In the genomic region with DNA sequence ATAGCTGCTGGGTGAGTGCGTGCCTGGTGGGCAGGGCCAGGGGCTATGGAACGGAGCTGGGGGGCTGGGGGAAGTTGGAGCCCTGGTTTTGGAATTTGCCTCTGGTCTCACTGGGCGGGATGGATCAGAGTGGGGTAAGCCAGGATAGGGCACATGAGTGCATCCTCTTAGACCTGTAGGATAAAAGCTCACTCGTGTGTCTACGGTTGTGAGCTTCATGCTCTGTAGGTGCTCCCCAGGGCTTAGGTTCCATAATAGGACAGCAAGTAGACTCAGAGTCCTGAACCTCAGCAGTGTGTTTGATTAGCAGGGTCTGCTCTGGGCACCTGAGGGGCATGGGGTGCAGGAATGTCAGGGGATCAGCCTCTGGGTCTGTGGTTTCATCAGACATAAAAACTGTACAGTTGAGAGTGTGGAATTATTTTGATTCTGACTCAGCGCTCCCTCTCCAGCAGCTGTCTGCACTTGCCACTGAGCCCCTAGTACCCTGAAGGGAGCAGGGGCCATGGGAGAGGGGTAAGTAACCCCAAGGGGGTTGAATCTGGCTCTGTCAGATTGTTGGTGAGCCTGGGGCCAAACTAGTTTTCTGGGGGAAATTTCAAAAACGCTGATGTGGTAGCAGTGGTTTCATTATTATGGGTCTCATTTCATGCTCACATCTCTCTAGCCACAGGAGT, we compare ENCODE assay signal across 8 cellular contexts.
DNase-seq lines count a peak whose midpoint lies in the region; ATAC-seq and TF ChIP-seq lines count a peak whose summit lies in the region.

No MANE protein-coding gene starts in this region.

- H3K4me1 Mint-ChIP-seq in activated naive CD4-positive, alpha-beta T cell treated with anti-CD3 and anti-CD28 coated beads, Interleukin-2, amount 10 ng/mL, durations not matched to agents 7 days and 5 days = peaks cover 62% of the 10 kb centered on the region
- peaks cover 50% of the 10 kb centered on the region for H3K4me1 Mint-ChIP-seq in brain

- H3K27ac Mint-ChIP-seq in activated naive CD4-positive, alpha-beta T cell treated with anti-CD3 and anti-CD28 coated beads, Interleukin-2, amount 10 ng/mL, durations not matched to agents 7 days and 5 days = peak overlapping the region; percentile 39
- peak overlapping the region in 3 of 5 experiments; percentile 8 to 82 (median 55) for H3K27ac Mint-ChIP-seq in brain

- peaks cover 9% of the 10 kb centered on the region for H3K36me3 Mint-ChIP-seq in activated naive CD4-positive, alpha-beta T cell treated with anti-CD3 and anti-CD28 coated beads, Interleukin-2, amount 10 ng/mL, durations not matched to agents 7 days and 5 days
- H3K36me3 Mint-ChIP-seq in brain = peaks cover 6% of the 10 kb centered on the region

- CTCF ChIA-PET in activated naive CD4-positive, alpha-beta T cell treated with anti-CD3 and anti-CD28 coated beads, Interleukin-2, amount 10 ng/mL, durations not matched to agents 7 days and 5 days (lab: Charles Lee) = interaction anchor here (0.7 to 1.2 kb wide), 3 partner anchors 80 to 91 kb away, joined by 3 to 5 read pairs (median 4); a partner anchor contains a TSS

- H3K4me3 Mint-ChIP-seq in activated naive CD4-positive, alpha-beta T cell treated with anti-CD3 and anti-CD28 coated beads, Interleukin-2, amount 10 ng/mL, durations not matched to agents 7 days and 5 days = no peak overlapping the region
- no peak overlapping the region for H3K4me3 Mint-ChIP-seq in brain

- H3K27me3 ChIP-seq in thymus (ENCODE audit: control insufficient read depth, insufficient read depth) (no peaks in the 10 kb centered on the region), H7 (ENCODE audit: control insufficient read depth, insufficient read depth, low read length) (no peaks in the 10 kb centered on the region)

- H3K27ac ChIP-seq in thymus (ENCODE audit: low read depth) = peak overlapping the region; percentile 36

- H3K9me3 Mint-ChIP-seq in activated naive CD4-positive, alpha-beta T cell treated with anti-CD3 and anti-CD28 coated beads, Interleukin-2, amount 10 ng/mL, durations not matched to agents 7 days and 5 days = no peaks in the 10 kb centered on the region
- no peaks in the 10 kb centered on the region for H3K9me3 Mint-ChIP-seq in brain

- no peaks in the 10 kb centered on the region for H3K36me3 ChIP-seq in thymus (ENCODE audit: control insufficient read depth, insufficient read depth)
- no peaks in the 10 kb centered on the region for H3K36me3 ChIP-seq in H7 (replicated peaks; ENCODE audit: control insufficient read depth, insufficient read depth, low read length)

- no peaks in the 10 kb centered on the region for H3K9me3 ChIP-seq in thymus (ENCODE audit: control insufficient read depth)

- TF ChIP-seq CTCF in brain (conservative IDR thresholded peaks at IDR 0.05) = no peak

- H3K4me3 ChIP-seq in thymus (ENCODE audit: low read length) (no peak overlapping the region), H7 (ENCODE audit: insufficient read depth, low read depth, low read length) (no peak overlapping the region)

- DNase-seq in activated naive CD4-positive, alpha-beta T cell treated with anti-CD3 and anti-CD28 coated beads, Interleukin-2, amount 10 ng/mL, durations not matched to agents 7 days and 5 days = no peak
- DNase-seq in activated naive CD4-positive, alpha-beta T cell treated with anti-CD3 and anti-CD28 coated beads, Interleukin-2, amount 50 U/mL, for 16 hours = no peak
- DNase-seq in DMS114 treated with DMSO at 0.1 percent for 48 hours (lab: John Stamatoyannopoulos, UW; ENCODE audit: unreplicated experiment) = no peak
- DNase-seq in GM03348 (ENCODE audit: low spot score) = no peak
- DNase-seq in H7 = no peak

- peak; percentile 39 for ATAC-seq in HG03432 (IDR thresholded peaks at IDR 0.05; ENCODE audit: unreplicated experiment)

- no peaks in the 10 kb centered on the region for H3K27me3 Mint-ChIP-seq in activated naive CD4-positive, alpha-beta T cell treated with anti-CD3 and anti-CD28 coated beads, Interleukin-2, amount 10 ng/mL, durations not matched to agents 7 days and 5 days
- no peaks in the 10 kb centered on the region for H3K27me3 Mint-ChIP-seq in brain

- H3K4me1 ChIP-seq in thymus (ENCODE audit: control insufficient read depth, insufficient read depth, low read length) = peaks cover 14% of the 10 kb centered on the region

- WGBS in thymus = 77% methylated on average over 7 of the region's 7 CpGs
